ENCODE assay signal across 9 cellular contexts in genomic region chr2:137888845-137889244, GRCh38.
DNase-seq lines count a peak whose midpoint lies in the region; ATAC-seq and TF ChIP-seq lines count a peak whose summit lies in the region.
"Had no signal": no experiment of that assay in that cellular context is flagged by ENCODE, and none has a peak within 500 bp of the region (broad histone marks: within the 10 kb centered on the region; RNA-seq: fewer than 3 reads in every experiment).

No MANE protein-coding gene starts in this region.

- TF ChIP-seq CTCF in AG10803 (conservative IDR thresholded peaks at IDR 0.05; ENCODE audit: low read length) (peak; percentile 40), OCI-LY7 (conservative IDR thresholded peaks at IDR 0.05; ENCODE audit: low read length) (peak; percentile 41; the same call in 1 of the 2 replicates), heart left ventricle (IDR thresholded peaks at IDR 0.05) (peak in 8 of 12 donors; percentile 7 to 43 (median 34)), upper lobe of right lung (IDR thresholded peaks at IDR 0.05) (peak; percentile 37)

- DNase-seq in AG10803 (ENCODE audit: low read depth) (no peak), H7 (peak; percentile 18), OCI-LY7 (ENCODE audit: low spot score) (no peak), heart left ventricle (no peak), upper lobe of right lung (no peak), DMS79 treated with DMSO at 0.1 percent for 48 hours (lab: John Stamatoyannopoulos, UW) (no peak), pons (ENCODE audit: low spot score) (no peak), hippocampal formation (lab: John Stamatoyannopoulos, UW) (no peak)

- H3K27ac ChIP-seq in OCI-LY7 (ENCODE audit: low read depth, low read length, poor library complexity, severe bottlenecking), result no peak overlapping the region
- H3K27ac ChIP-seq in heart left ventricle, result no peak overlapping the region
- no peak overlapping the region for H3K27ac ChIP-seq in upper lobe of right lung
- H3K27ac ChIP-seq: epithelial cell of prostate had no signal

- no peaks in the 10 kb centered on the region for H3K4me1 ChIP-seq in OCI-LY7 (ENCODE audit: insufficient read depth, low read length, poor library complexity, severe bottlenecking)
- no peaks in the 10 kb centered on the region for H3K4me1 ChIP-seq in heart left ventricle
- H3K4me1 ChIP-seq in upper lobe of right lung, result no peaks in the 10 kb centered on the region

- H3K36me3 ChIP-seq in H7 (replicated peaks; ENCODE audit: control insufficient read depth, insufficient read depth, low read length) (no peaks in the 10 kb centered on the region), OCI-LY7 (ENCODE audit: insufficient read depth, low read length) (no peaks in the 10 kb centered on the region), heart left ventricle (no peaks in the 10 kb centered on the region), upper lobe of right lung (no peaks in the 10 kb centered on the region)

- 12 to 20% (median 19%) methylated on average over 8 of the region's 8 CpGs for WGBS in heart left ventricle, 4 donors

- H3K9me3 ChIP-seq in OCI-LY7 (ENCODE audit: low read length) (no peaks in the 10 kb centered on the region), heart left ventricle (no peaks in the 10 kb centered on the region), upper lobe of right lung (no peaks in the 10 kb centered on the region)

- no TSS peak for BruUV-seq in OCI-LY7 (replicated peaks; lab: Mats Ljungman, UMichigan)

- CTCF ChIA-PET in OCI-LY7 (lab: Charles Lee; ENCODE audit: unreplicated experiment), result no interaction called here

- no peak overlapping the region for H3K4me2 ChIP-seq in OCI-LY7 (ENCODE audit: low read length)

- ATAC-seq in heart left ventricle (no peak), upper lobe of right lung (no peak)

- intact Hi-C loops in OCI-LY7 (cut with micrococcal nuclease; ENCODE audit: unreplicated experiment) (no loop called here), heart left ventricle (cut with DNase I) (no loop called here), upper lobe of right lung (cut with DNase I) (no loop called here)

- POLR2A ChIA-PET in OCI-LY7 (lab: Charles Lee), result interaction anchor here (1.6 kb wide), 1 partner anchor 12 kb away, joined by 8 read pairs; no protein-coding TSS in a partner anchor

- H3K4me3 ChIP-seq in AG10803 (ENCODE audit: low read length) (no peak overlapping the region), H7 (ENCODE audit: insufficient read depth, low read depth, low read length) (no peak overlapping the region), OCI-LY7 (ENCODE audit: low read depth, low read length, poor library complexity, severe bottlenecking) (no peak overlapping the region), heart left ventricle (no peak overlapping the region), upper lobe of right lung (no peak overlapping the region)

- no peaks in the 10 kb centered on the region for H3K9me2 ChIP-seq in OCI-LY7 (ENCODE audit: insufficient read depth, low read length)

- H3K79me2 ChIP-seq in OCI-LY7 (ENCODE audit: insufficient read depth, low read depth, low read length), result no peaks in the 10 kb centered on the region

- H2AFZ ChIP-seq in OCI-LY7 (ENCODE audit: low read length), result no peak overlapping the region

- H3K27me3 ChIP-seq in H7 (ENCODE audit: control insufficient read depth, insufficient read depth, low read length), result no peaks in the 10 kb centered on the region
- H3K27me3 ChIP-seq in heart left ventricle, result peaks cover 0 to 7% (median 0%) of the 10 kb centered on the region in 9 donors
- no peaks in the 10 kb centered on the region for H3K27me3 ChIP-seq in upper lobe of right lung

- no peaks in the 10 kb centered on the region for H4K20me1 ChIP-seq in OCI-LY7 (ENCODE audit: insufficient read depth, low read length)

- no peak for TF ChIP-seq POLR2A in heart left ventricle (IDR thresholded peaks at IDR 0.05)
